ENCODE assay signal across 10 cellular contexts in the genomic region with DNA sequence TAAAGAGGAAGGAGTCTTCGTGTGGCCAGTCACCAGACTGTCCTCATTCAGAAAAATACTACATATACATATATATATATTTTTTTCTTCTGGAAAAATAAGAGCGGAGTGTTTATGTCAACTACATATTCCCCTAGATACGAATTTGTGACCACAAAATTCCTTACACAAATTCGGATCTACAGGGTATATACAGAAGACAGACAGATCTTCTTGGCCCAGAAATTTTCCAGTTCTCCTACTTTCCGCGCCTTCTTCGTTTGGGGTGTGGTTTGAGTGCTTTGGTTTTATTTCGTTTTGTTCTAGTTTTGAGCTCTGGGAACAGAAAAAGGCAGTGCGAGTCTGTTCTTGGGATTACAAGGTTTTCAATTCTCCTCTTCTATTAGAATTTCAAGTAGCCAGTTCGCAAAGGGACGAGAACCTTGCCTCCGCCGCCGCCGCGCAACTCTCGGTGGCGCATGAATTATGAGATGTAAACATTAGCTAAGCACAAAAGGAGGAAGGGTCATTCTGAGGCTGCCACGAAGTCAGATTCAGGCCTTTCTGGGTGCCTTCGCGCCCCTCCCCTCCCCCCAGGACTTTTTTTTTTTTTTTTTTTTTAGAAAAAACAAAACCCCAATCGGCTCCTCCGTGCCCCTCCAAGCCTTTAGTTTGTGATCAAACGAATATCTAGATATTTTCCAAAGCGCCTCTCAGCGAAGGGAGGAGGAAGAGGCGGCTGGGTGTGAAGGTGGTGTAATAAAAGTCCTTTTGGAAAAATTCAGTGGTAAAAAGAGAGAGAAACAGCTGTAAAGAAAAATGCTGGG. TPM values are rescaled to one million over a fixed set of nuclear protein-coding genes. Genes with fewer than 3 reads are reported as not detected.
A peak's percentile ranks its signal among the peaks of the same experiment; 100 is the strongest.
DNase-seq lines count a peak whose midpoint lies in the region; ATAC-seq and TF ChIP-seq lines count a peak whose summit lies in the region.
"Had no signal": no experiment of that assay in that cellular context is flagged by ENCODE, and none has a peak within 500 bp of the region (broad histone marks: within the 10 kb centered on the region; RNA-seq: fewer than 3 reads in every experiment).

No MANE protein-coding gene starts in this region.

- H3K4me1 Mint-ChIP-seq in T-helper 1 cell treated with Interleukin-12 subunit alpha and Interleukin-12 subunit beta and Interleukin-4 antibody, amounts not matched to agents 30 μg/mL and 1 μg/mL, for 36 hours (ENCODE audit: low read depth) = peaks cover 53% of the 10 kb centered on the region
- peaks cover 37% of the 10 kb centered on the region for H3K4me1 Mint-ChIP-seq in activated CD4-positive, alpha-beta memory T cell treated with anti-CD3 and anti-CD28 coated beads for 36 hours (ENCODE audit: low read depth)
- peaks cover 16% of the 10 kb centered on the region for H3K4me1 Mint-ChIP-seq in stimulated activated effector memory CD8-positive, alpha-beta T cell treated with anti-CD3 and anti-CD28 coated beads, Interleukin-12 subunit alpha, Interleukin-12 subunit beta, amount 100 ng/mL, for 72 hours

- peak overlapping the region; percentile 54 for H3K27ac Mint-ChIP-seq in T-helper 1 cell treated with Interleukin-12 subunit alpha and Interleukin-12 subunit beta and Interleukin-4 antibody, amounts not matched to agents 30 μg/mL and 1 μg/mL, for 36 hours
- H3K27ac Mint-ChIP-seq in activated CD4-positive, alpha-beta memory T cell treated with anti-CD3 and anti-CD28 coated beads for 36 hours = no peak overlapping the region
- no peak overlapping the region for H3K27ac Mint-ChIP-seq in stimulated activated effector memory CD8-positive, alpha-beta T cell treated with anti-CD3 and anti-CD28 coated beads, Interleukin-12 subunit alpha, Interleukin-12 subunit beta, amount 100 ng/mL, for 72 hours

- H3K36me3 Mint-ChIP-seq in T-helper 1 cell treated with Interleukin-12 subunit alpha and Interleukin-12 subunit beta and Interleukin-4 antibody, amounts not matched to agents 30 μg/mL and 1 μg/mL, for 36 hours (ENCODE audit: low read depth) = peaks cover 15% of the 10 kb centered on the region
- no peaks in the 10 kb centered on the region for H3K36me3 Mint-ChIP-seq in activated CD4-positive, alpha-beta memory T cell treated with anti-CD3 and anti-CD28 coated beads for 36 hours
- no peaks in the 10 kb centered on the region for H3K36me3 Mint-ChIP-seq in stimulated activated effector memory CD8-positive, alpha-beta T cell treated with anti-CD3 and anti-CD28 coated beads, Interleukin-12 subunit alpha, Interleukin-12 subunit beta, amount 100 ng/mL, for 72 hours

- DNase-seq in T-helper 1 cell = no peak
- no peak for DNase-seq in activated CD4-positive, alpha-beta memory T cell treated with anti-CD3 and anti-CD28 coated beads for 36 hours
- peak; percentile 22 for DNase-seq in fibroblast of villous mesenchyme (ENCODE audit: low read depth)
- no peak for DNase-seq in stimulated activated effector memory CD8-positive, alpha-beta T cell treated with anti-CD3 and anti-CD28 coated beads, Interleukin-12 subunit alpha, Interleukin-12 subunit beta, amount 100 ng/mL, for 72 hours (ENCODE audit: low spot score in 2 of 2)
- no peak for DNase-seq in SIG-M5 treated with dmso at 0.1 percent for 504 hours (lab: John Stamatoyannopoulos, UW; ENCODE audit: unreplicated experiment)
- DNase-seq in NOMO-1 (lab: John Stamatoyannopoulos, UW; ENCODE audit: unreplicated experiment in 2 of 2) = no peak
- DNase-seq in GM19238 (ENCODE audit: insufficient read length, low spot score) = no peak
- DNase-seq: ovary, PC-3 had no signal

- peak overlapping the region; percentile 94 for H3K4me3 Mint-ChIP-seq in T-helper 1 cell treated with Interleukin-12 subunit alpha and Interleukin-12 subunit beta and Interleukin-4 antibody, amounts not matched to agents 30 μg/mL and 1 μg/mL, for 36 hours
- peak overlapping the region; percentile 33 for H3K4me3 Mint-ChIP-seq in activated CD4-positive, alpha-beta memory T cell treated with anti-CD3 and anti-CD28 coated beads for 36 hours
- peak overlapping the region; percentile 86 for H3K4me3 Mint-ChIP-seq in stimulated activated effector memory CD8-positive, alpha-beta T cell treated with anti-CD3 and anti-CD28 coated beads, Interleukin-12 subunit alpha, Interleukin-12 subunit beta, amount 100 ng/mL, for 72 hours

- H3K9me3 Mint-ChIP-seq in T-helper 1 cell treated with Interleukin-12 subunit alpha and Interleukin-12 subunit beta and Interleukin-4 antibody, amounts not matched to agents 30 μg/mL and 1 μg/mL, for 36 hours = no peaks in the 10 kb centered on the region
- H3K9me3 Mint-ChIP-seq in activated CD4-positive, alpha-beta memory T cell treated with anti-CD3 and anti-CD28 coated beads for 36 hours = no peaks in the 10 kb centered on the region
- H3K9me3 Mint-ChIP-seq in stimulated activated effector memory CD8-positive, alpha-beta T cell treated with anti-CD3 and anti-CD28 coated beads, Interleukin-12 subunit alpha, Interleukin-12 subunit beta, amount 100 ng/mL, for 72 hours = no peaks in the 10 kb centered on the region

- no peak overlapping the region for H3K4me3 ChIP-seq in fibroblast of villous mesenchyme (ENCODE audit: low read depth, low read length)
- H3K4me3 ChIP-seq: ovary had no signal

- peaks cover 54% of the 10 kb centered on the region for H3K27me3 Mint-ChIP-seq in T-helper 1 cell treated with Interleukin-12 subunit alpha and Interleukin-12 subunit beta and Interleukin-4 antibody, amounts not matched to agents 30 μg/mL and 1 μg/mL, for 36 hours (ENCODE audit: low read depth)
- peaks cover 52% of the 10 kb centered on the region for H3K27me3 Mint-ChIP-seq in activated CD4-positive, alpha-beta memory T cell treated with anti-CD3 and anti-CD28 coated beads for 36 hours

- intact Hi-C loops in activated CD4-positive, alpha-beta memory T cell treated with anti-CD3 and anti-CD28 coated beads for 36 hours (cut with micrococcal nuclease) = loop anchor here (2.0 to 5.0 kb wide), 2 partner anchors 38 to 89 kb away; no protein-coding TSS in a partner anchor

- CTCF ChIA-PET in activated CD4-positive, alpha-beta memory T cell treated with anti-CD3 and anti-CD28 coated beads for 36 hours (lab: Charles Lee) = no interaction called here

- no peak for ATAC-seq in stimulated activated effector memory CD8-positive, alpha-beta T cell treated with anti-CD3 and anti-CD28 coated beads, Interleukin-12 subunit alpha, Interleukin-12 subunit beta, amount 100 ng/mL, for 72 hours
- ATAC-seq: PC-3 had no signal

- POLR2A ChIA-PET in activated CD4-positive, alpha-beta memory T cell treated with anti-CD3 and anti-CD28 coated beads for 36 hours (lab: Charles Lee) = no interaction called here

- TF ChIP-seq CTCF in fibroblast of villous mesenchyme (IDR thresholded peaks at IDR 0.05; ENCODE audit: insufficient read depth, low read depth, low read length) = no peak

RNA-seq across cellular contexts. Expression of gene HOXB4, which starts 1.8 kb away (rescaled TPM):
- 1 to 10 TPM; 2.3 TPM for total RNA-seq in activated CD4-positive, alpha-beta memory T cell treated with anti-CD3 and anti-CD28 coated beads for 36 hours
- 1.7 and 1.9 TPM in 2 replicates for total RNA-seq in fibroblast of villous mesenchyme

RNA-seq across cellular contexts. Expression of gene HOXB3, which starts 10.1 kb away (rescaled TPM):
- total RNA-seq in activated CD4-positive, alpha-beta memory T cell treated with anti-CD3 and anti-CD28 coated beads for 36 hours = 1 to 10 TPM; 2.6 TPM
- 4.3 and 7.1 TPM in 2 replicates for total RNA-seq in fibroblast of villous mesenchyme

RNA-seq across cellular contexts. Expression of gene HOXB5, which starts 13.6 kb away (rescaled TPM):
- total RNA-seq in activated CD4-positive, alpha-beta memory T cell treated with anti-CD3 and anti-CD28 coated beads for 36 hours = not detected
- total RNA-seq in fibroblast of villous mesenchyme = 0.32 and 0.43 TPM in 2 replicates

RNA-seq across cellular contexts. Expression of gene HOXB6, which starts 24.8 kb away (rescaled TPM):
- total RNA-seq in activated CD4-positive, alpha-beta memory T cell treated with anti-CD3 and anti-CD28 coated beads for 36 hours = under 1 TPM; 0.21 to 0.22 TPM
- total RNA-seq in fibroblast of villous mesenchyme = 1.3 and 1.6 TPM in 2 replicates

RNA-seq across cellular contexts. Expression of gene HOXB7, which starts 30.9 kb away (rescaled TPM):
- total RNA-seq in activated CD4-positive, alpha-beta memory T cell treated with anti-CD3 and anti-CD28 coated beads for 36 hours = under 1 TPM; 0.36 to 0.44 TPM
- total RNA-seq in fibroblast of villous mesenchyme = 1.7 and 2.6 TPM in 2 replicates
- total RNA-seq: PC-3 had no signal

Comparison
In these comparisons a context has a peak if more than half of its experiments do, and no peak if none do; other contexts are left out.
1. H3K4me3 Mint-ChIP-seq: peak in every context shown above with its lines; median percentile 94 in T-helper 1 cell treated with Interleukin-12 subunit alpha and Interleukin-12 subunit beta and Interleukin-4 antibody, amounts not matched to agents 30 μg/mL and 1 μg/mL, for 36 hours; 86 in stimulated activated effector memory CD8-positive, alpha-beta T cell treated with anti-CD3 and anti-CD28 coated beads, Interleukin-12 subunit alpha, Interleukin-12 subunit beta, amount 100 ng/mL, for 72 hours; 33 in activated CD4-positive, alpha-beta memory T cell treated with anti-CD3 and anti-CD28 coated beads for 36 hours.